ENCODE assay signal across 21 cellular contexts in the genomic region with DNA sequence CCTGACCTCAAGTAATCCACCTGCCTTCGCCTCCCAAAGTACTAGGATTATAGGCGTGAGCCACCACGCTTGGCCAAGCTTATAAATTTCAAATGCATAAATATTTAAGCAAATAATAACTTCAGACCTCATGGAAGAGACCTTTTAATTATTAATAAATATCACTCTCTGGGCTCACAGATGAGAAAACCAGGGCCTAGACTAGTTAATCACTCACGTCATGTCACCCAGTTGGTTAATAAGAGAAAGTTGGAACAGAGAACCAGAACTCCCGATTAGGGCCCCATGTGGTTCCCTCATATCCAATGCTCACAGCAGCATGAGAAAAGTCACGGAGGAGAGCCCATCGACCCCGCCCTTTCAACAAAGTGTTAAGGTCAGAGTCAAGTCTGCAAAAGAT.
"Had no signal": no experiment of that assay in that cellular context is flagged by ENCODE, and none has a peak within 500 bp of the region (broad histone marks: within the 10 kb centered on the region; RNA-seq: fewer than 3 reads in every experiment).

No MANE protein-coding gene starts in this region.

- DNase-seq: cerebellar nuclear complex; cortex of kidney; effector memory CD8-positive, alpha-beta T cell; head of caudate nucleus; kidney glomerular epithelial cell; mucosa of descending colon; naive thymus-derived CD4-positive, alpha-beta T cell; posterior cingulate gyrus; psoas muscle; retina; sigmoid colon; spleen; stimulated activated CD4-positive, alpha-beta T cell treated with anti-CD3 and anti-CD28 coated beads, Interleukin-4, amount 100 ng/mL, for 4 hours; stimulated activated naive CD8-positive, alpha-beta T cell treated with anti-CD3 and anti-CD28 coated beads, Interleukin-15, Interleukin-2, amounts not matched to agents 100 U/mL and 50 U/mL, for 24 hours; testis; tibial artery had no signal

- H3K4me3 ChIP-seq: hepatocyte, mucosa of descending colon, psoas muscle, sigmoid colon, spleen, testis, tibial artery had no signal

- ATAC-seq: effector memory CD8-positive, alpha-beta T cell; mucosa of descending colon; naive thymus-derived CD4-positive, alpha-beta T cell; stimulated activated memory B cell treated with anti-CD40 and anti-IgM and Interleukin-4, amounts not matched to agents 10 μg/mL and 1 μg/mL and 100 μg/mL, for 72 hours; stimulated activated naive CD8-positive, alpha-beta T cell treated with anti-CD3 and anti-CD28 coated beads, Interleukin-15, Interleukin-2, amounts not matched to agents 100 U/mL and 50 U/mL, for 24 hours had no signal

- H3K27ac Mint-ChIP-seq: effector memory CD8-positive, alpha-beta T cell; mesothelial cell of epicardium; naive thymus-derived CD4-positive, alpha-beta T cell; stimulated activated memory B cell treated with anti-CD40 and anti-IgM and Interleukin-4, amounts not matched to agents 10 μg/mL and 1 μg/mL and 100 μg/mL, for 72 hours; type B pancreatic cell had no signal

- H3K4me1 Mint-ChIP-seq: naive thymus-derived CD4-positive, alpha-beta T cell; nephron; stimulated activated memory B cell treated with anti-CD40 and anti-IgM and Interleukin-4, amounts not matched to agents 10 μg/mL and 1 μg/mL and 100 μg/mL, for 72 hours had no signal

- H3K9me3 Mint-ChIP-seq: effector memory CD8-positive, alpha-beta T cell; mesothelial cell of epicardium; nephron; stimulated activated memory B cell treated with anti-CD40 and anti-IgM and Interleukin-4, amounts not matched to agents 10 μg/mL and 1 μg/mL and 100 μg/mL, for 72 hours; type B pancreatic cell had no signal

- H3K27me3 Mint-ChIP-seq: stimulated activated memory B cell treated with anti-CD40 and anti-IgM and Interleukin-4, amounts not matched to agents 10 μg/mL and 1 μg/mL and 100 μg/mL, for 72 hours; type B pancreatic cell had no signal

- H3K4me1 ChIP-seq: spleen, testis had no signal

- H3K9me3 ChIP-seq: mucosa of descending colon, psoas muscle, sigmoid colon, spleen, testis, tibial artery had no signal

- H3K27ac ChIP-seq: hepatocyte, sigmoid colon, spleen, testis, tibial artery had no signal

- H3K36me3 Mint-ChIP-seq: mesothelial cell of epicardium; naive thymus-derived CD4-positive, alpha-beta T cell; stimulated activated memory B cell treated with anti-CD40 and anti-IgM and Interleukin-4, amounts not matched to agents 10 μg/mL and 1 μg/mL and 100 μg/mL, for 72 hours; type B pancreatic cell had no signal

- H3K27me3 ChIP-seq: hepatocyte, sigmoid colon, spleen, testis, tibial artery had no signal

- H3K4me3 Mint-ChIP-seq: effector memory CD8-positive, alpha-beta T cell; mesothelial cell of epicardium; naive thymus-derived CD4-positive, alpha-beta T cell; nephron; stimulated activated memory B cell treated with anti-CD40 and anti-IgM and Interleukin-4, amounts not matched to agents 10 μg/mL and 1 μg/mL and 100 μg/mL, for 72 hours; type B pancreatic cell had no signal

- H3K36me3 ChIP-seq: sigmoid colon, spleen, tibial artery had no signal
